18 cellular contexts compared by ENCODE assay signal in the genomic region with DNA sequence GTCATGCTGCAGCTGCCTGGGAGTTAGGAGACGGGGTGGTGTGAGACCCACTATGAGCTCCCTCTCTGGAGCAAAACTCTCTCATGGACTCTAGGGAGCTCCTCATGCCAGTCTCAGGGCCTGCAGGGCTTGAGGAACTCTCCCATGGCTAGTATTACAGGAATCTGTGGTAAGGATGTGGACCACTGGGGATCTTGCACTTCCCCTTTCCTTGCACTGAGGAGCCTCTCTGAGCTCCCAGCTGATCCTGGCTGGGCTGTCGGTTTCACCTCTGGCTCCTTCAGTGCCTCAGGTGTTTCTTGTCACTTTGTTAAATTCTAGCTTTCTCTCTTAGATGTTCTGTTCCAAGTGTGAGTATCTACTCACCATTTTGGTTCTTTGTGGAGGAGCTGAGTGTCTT.
"Had no signal": no experiment of that assay in that cellular context is flagged by ENCODE, and none has a peak within 500 bp of the region (broad histone marks: within the 10 kb centered on the region; RNA-seq: fewer than 3 reads in every experiment).

No MANE protein-coding gene starts in this region.

- H3K4me3 ChIP-seq: dorsolateral prefrontal cortex, left lung, mucosa of descending colon, right lobe of liver, suprapubic skin, thyroid gland had no signal

- H3K27me3 ChIP-seq: dorsolateral prefrontal cortex, left lung, neutrophil, right lobe of liver, suprapubic skin, thyroid gland had no signal

- H3K27ac ChIP-seq: dorsolateral prefrontal cortex, left lung, neutrophil, parathyroid adenoma, right lobe of liver, suprapubic skin, thyroid gland had no signal

- H3K36me3 ChIP-seq: left lung, neutrophil, right lobe of liver, suprapubic skin, thyroid gland had no signal

- H3K9me3 ChIP-seq: neutrophil, right lobe of liver, thyroid gland had no signal

- H3K9ac ChIP-seq: parathyroid adenoma had no signal

- H2AFZ ChIP-seq: parathyroid adenoma had no signal

- ATAC-seq: left lung; mucosa of descending colon; natural killer cell treated with Interleukin-12 subunit alpha and Interleukin-12 subunit beta and Interleukin-15 and Interleukin-18, amount 100 ng/mL, for 72 hours; right lobe of liver; stimulated activated naive B cell treated with anti-CD40 and anti-IgM and Interleukin-4, amounts not matched to agents 10 μg/mL and 1 μg/mL and 100 μg/mL, for 72 hours had no signal

- H3K4me1 ChIP-seq: left lung, parathyroid adenoma, right lobe of liver, suprapubic skin, thyroid gland had no signal

- H3K79me2 ChIP-seq: parathyroid adenoma had no signal

- DNase-seq: dorsolateral prefrontal cortex; effector CD4-positive, alpha-beta T cell; head of caudate nucleus; left lung; mesenchymal stem cell; mucosa of descending colon; naive B cell; right lobe of liver; small intestine; stimulated activated CD4-positive, alpha-beta T cell treated with anti-CD3 and anti-CD28 coated beads, Interleukin-15, amount 100 ng/mL, for 24 hours; stimulated activated CD4-positive, alpha-beta T cell treated with anti-CD3 and anti-CD28 coated beads, Interleukin-2, amount 100 ng/mL, for 48 hours; stimulated activated naive B cell treated with anti-CD40 and anti-IgM and Interleukin-4, amounts not matched to agents 10 μg/mL and 1 μg/mL and 100 μg/mL, for 72 hours; thyroid gland; trophoblast cell had no signal
